1 cellular context compared by ENCODE assay signal in the genomic region with DNA sequence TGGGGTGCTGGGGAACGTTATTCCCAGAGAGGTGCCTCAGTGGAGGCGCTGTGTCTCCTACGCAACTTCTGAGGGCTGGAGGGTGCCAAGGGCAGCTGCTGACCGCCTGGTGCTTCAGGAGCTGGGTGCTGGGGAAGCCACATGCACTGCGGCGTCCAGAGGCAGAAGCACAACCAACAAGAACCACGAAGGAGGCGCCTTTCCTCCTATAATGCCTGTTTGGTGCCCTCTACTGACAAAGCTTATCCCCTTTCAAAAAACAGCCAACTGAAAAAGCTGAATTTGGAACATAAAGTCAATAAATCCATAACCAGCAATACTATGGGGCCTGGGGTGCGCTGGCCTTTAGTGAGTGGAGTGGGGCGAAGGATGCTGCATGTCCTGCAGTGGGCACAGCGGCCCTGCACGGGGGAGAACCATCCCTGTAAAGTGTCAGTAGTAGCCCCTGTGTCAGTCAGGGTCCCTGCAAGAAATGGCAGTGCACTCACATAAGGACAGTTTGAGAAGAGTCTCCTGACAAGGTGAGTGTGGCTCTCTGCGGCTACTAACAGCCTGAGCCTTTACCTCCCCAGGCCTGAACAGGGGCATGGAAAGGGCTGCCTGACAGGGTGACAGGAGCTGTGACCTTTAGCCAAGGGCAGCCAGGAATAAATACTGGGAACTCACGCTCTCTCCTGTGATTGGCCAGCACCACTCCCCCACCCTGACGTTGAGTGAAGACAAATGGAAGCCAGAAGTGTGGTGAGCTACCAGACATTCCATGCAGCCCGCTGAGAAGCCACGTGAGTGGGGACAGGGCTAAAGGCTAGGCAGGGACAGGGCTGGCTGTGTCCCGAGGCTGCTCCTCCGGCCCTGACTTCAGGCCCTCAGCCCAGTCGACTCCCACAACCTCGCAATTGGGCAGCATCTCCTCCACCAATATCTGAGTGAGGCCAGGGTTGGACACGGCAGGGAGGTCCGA.
TF ChIP-seq lines count a peak whose summit lies in the region.

No MANE protein-coding gene starts in this region.

TF ChIP-seq in HCT116, 20 proteins besides CTCF, POLR2A, EP300 and RAD21 (continued from another document):
- TF ChIP-seq, protein P1, sequence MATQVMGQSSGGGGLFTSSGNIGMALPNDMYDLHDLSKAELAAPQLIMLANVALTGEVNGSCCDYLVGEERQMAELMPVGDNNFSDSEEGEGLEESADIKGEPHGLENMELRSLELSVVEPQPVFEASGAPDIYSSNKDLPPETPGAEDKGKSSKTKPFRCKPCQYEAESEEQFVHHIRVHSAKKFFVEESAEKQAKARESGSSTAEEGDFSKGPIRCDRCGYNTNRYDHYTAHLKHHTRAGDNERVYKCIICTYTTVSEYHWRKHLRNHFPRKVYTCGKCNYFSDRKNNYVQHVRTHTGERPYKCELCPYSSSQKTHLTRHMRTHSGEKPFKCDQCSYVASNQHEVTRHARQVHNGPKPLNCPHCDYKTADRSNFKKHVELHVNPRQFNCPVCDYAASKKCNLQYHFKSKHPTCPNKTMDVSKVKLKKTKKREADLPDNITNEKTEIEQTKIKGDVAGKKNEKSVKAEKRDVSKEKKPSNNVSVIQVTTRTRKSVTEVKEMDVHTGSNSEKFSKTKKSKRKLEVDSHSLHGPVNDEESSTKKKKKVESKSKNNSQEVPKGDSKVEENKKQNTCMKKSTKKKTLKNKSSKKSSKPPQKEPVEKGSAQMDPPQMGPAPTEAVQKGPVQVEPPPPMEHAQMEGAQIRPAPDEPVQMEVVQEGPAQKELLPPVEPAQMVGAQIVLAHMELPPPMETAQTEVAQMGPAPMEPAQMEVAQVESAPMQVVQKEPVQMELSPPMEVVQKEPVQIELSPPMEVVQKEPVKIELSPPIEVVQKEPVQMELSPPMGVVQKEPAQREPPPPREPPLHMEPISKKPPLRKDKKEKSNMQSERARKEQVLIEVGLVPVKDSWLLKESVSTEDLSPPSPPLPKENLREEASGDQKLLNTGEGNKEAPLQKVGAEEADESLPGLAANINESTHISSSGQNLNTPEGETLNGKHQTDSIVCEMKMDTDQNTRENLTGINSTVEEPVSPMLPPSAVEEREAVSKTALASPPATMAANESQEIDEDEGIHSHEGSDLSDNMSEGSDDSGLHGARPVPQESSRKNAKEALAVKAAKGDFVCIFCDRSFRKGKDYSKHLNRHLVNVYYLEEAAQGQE (IDR thresholded peaks at IDR 0.05; ENCODE audit: low read depth), result no peak
- TF ChIP-seq YY1 (IDR thresholded peaks at IDR 0.05; ENCODE audit: extremely low read depth, insufficient replicate concordance, low read depth, low read length) (no peak), CEBPB (IDR thresholded peaks at IDR 0.05; ENCODE audit: low read depth) (no peak), SIN3A (IDR thresholded peaks at IDR 0.05; ENCODE audit: low read depth) (no peak)
